8 cellular contexts compared by ENCODE assay signal in genomic region chr6:108074057-108074358, GRCh38. TPM values are rescaled to one million over a fixed set of nuclear protein-coding genes. Genes with fewer than 3 reads are reported as not detected.
DNase-seq lines count a peak whose midpoint lies in the region; ATAC-seq and TF ChIP-seq lines count a peak whose summit lies in the region.

No MANE protein-coding gene starts in this region.

- CTCF ChIA-PET in WTC11 (lab: Charles Lee) = interaction anchor here (1.1 kb wide), 1 partner anchor 94 kb away, joined by 4 read pairs; no protein-coding TSS in a partner anchor

- no peak overlapping the region for H3K27ac Mint-ChIP-seq in WTC11

- peak overlapping the region; percentile 94 for H3K4me3 ChIP-seq in skeletal muscle cell (ENCODE audit: low read depth, low read length)

- no peak for DNase-seq in WTC11 (ENCODE audit: low spot score)
- DNase-seq in left cardiac atrium = no peak
- DNase-seq in skeletal muscle cell (ENCODE audit: low read depth) = no peak
- DNase-seq in activated effector memory CD4-positive, alpha-beta T cell treated with anti-CD3 and anti-CD28 coated beads, Interleukin-2, amount 50 U/mL, for 16 hours = no peak
- no peak for DNase-seq in globus pallidus (ENCODE audit: low spot score)
- no peak for DNase-seq in activated CD4-positive, CD25-positive, alpha-beta regulatory T cell (lab: John Stamatoyannopoulos, UW)

- peak overlapping the region; percentile 76 for H3K4me3 Mint-ChIP-seq in WTC11

- no peaks in the 10 kb centered on the region for H3K36me3 Mint-ChIP-seq in WTC11

- intact Hi-C loops in left cardiac atrium (cut with DNase I) = no loop called here

- POLR2A ChIA-PET in WTC11 (lab: Charles Lee) = no interaction called here

- peaks cover 18% of the 10 kb centered on the region for H3K27me3 Mint-ChIP-seq in WTC11 (ENCODE audit: low read depth)

- H3K4me1 Mint-ChIP-seq in WTC11 = peaks cover 49% of the 10 kb centered on the region

- ATAC-seq in GM18909 (IDR thresholded peaks at IDR 0.05; ENCODE audit: poor library complexity, unreplicated experiment) (peak; percentile 45), HG02943 (IDR thresholded peaks at IDR 0.05; ENCODE audit: low read depth, unreplicated experiment) (peak; percentile 37), WTC11 (peak; percentile 15), left cardiac atrium (peak; percentile 60 to 74)

- TF ChIP-seq CTCF in WTC11 (IDR thresholded peaks at IDR 0.05) = no peak

- H3K9me3 Mint-ChIP-seq in WTC11 = no peaks in the 10 kb centered on the region

TF ChIP-seq in WTC11, 78 proteins besides CTCF, POLR2A, EP300 and RAD21:
- TF ChIP-seq ELF4 (CRISPR knock-in tag; IDR thresholded peaks at IDR 0.05; ENCODE audit: low read depth) (no peak), GTF2I (CRISPR knock-in tag; conservative IDR thresholded peaks at IDR 0.05) (no peak), TEAD1 (CRISPR knock-in tag; IDR thresholded peaks at IDR 0.05) (no peak), ZNF416 (CRISPR knock-in tag; IDR thresholded peaks at IDR 0.05) (no peak), TP53 (CRISPR knock-in tag; IDR thresholded peaks at IDR 0.05) (no peak), TCF7 (CRISPR knock-in tag; IDR thresholded peaks at IDR 0.05; ENCODE audit: low read depth) (no peak), FOXK1 (CRISPR knock-in tag; IDR thresholded peaks at IDR 0.05) (no peak), PRRX2 (CRISPR knock-in tag; IDR thresholded peaks at IDR 0.05) (no peak), ZNF121 (CRISPR knock-in tag; IDR thresholded peaks at IDR 0.05) (no peak), USF1 (CRISPR knock-in tag; IDR thresholded peaks at IDR 0.05) (no peak), KAT7 (CRISPR knock-in tag; IDR thresholded peaks at IDR 0.05; ENCODE audit: borderline replicate concordance) (no peak), FOXJ3 (CRISPR knock-in tag; IDR thresholded peaks at IDR 0.05; ENCODE audit: borderline replicate concordance) (no peak)
- TF ChIP-seq, protein P1, sequence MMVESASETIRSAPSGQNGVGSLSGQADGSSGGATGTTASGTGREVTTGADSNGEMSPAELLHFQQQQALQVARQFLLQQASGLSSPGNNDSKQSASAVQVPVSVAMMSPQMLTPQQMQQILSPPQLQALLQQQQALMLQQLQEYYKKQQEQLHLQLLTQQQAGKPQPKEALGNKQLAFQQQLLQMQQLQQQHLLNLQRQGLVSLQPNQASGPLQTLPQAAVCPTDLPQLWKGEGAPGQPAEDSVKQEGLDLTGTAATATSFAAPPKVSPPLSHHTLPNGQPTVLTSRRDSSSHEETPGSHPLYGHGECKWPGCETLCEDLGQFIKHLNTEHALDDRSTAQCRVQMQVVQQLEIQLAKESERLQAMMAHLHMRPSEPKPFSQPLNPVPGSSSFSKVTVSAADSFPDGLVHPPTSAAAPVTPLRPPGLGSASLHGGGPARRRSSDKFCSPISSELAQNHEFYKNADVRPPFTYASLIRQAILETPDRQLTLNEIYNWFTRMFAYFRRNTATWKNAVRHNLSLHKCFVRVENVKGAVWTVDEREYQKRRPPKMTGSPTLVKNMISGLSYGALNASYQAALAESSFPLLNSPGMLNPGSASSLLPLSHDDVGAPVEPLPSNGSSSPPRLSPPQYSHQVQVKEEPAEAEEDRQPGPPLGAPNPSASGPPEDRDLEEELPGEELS (CRISPR knock-in tag; IDR thresholded peaks at IDR 0.05) = no peak
TF ChIP-seq in WTC11: peak in this region for 0.

RNA-seq across cellular contexts. Expression of gene OSTM1, which starts 0.5 kb away (rescaled TPM):
- 25.3 to 34.1 TPM (median 27.6 TPM) in 3 replicates for total RNA-seq in WTC11 (2021)
- 10 to 100 TPM; 47.6 to 57.9 TPM for total RNA-seq in left cardiac atrium

Comparison
In these comparisons a context has a peak if more than half of its experiments do, and no peak if none do; other contexts are left out.
1. ATAC-seq: peak in every context shown above with its lines; median percentile 67 in left cardiac atrium; 45 in GM18909; 37 in HG02943; 15 in WTC11.